ENCODE assay signal across 1 cellular context in genomic region chr3:155248531-155249187, GRCh38.
TF ChIP-seq lines count a peak whose summit lies in the region.

No MANE protein-coding gene starts in this region.

TF ChIP-seq in K562, 482 proteins besides CTCF, POLR2A, EP300 and RAD21 (continued from another document and continues in another):
- TF ChIP-seq TFAP4 (CRISPR knock-in tag; IDR thresholded peaks at IDR 0.05; ENCODE audit: borderline replicate concordance) (no peak; the same call in 1 of the 2 replicates), SNRNP70 (optimal IDR thresholded peaks at IDR 0.05; ENCODE audit: low read depth, low read length) (no peak), FOXK2 (conservative IDR thresholded peaks at IDR 0.05 in 1 of 2, IDR thresholded peaks at IDR 0.05 in 1 of 2; ENCODE audit: low read depth in 2 of 2) (peak; percentile 88 to 91), BCLAF1 (IDR thresholded peaks at IDR 0.05; ENCODE audit: borderline replicate concordance in 1 of 2, control insufficient read depth in 1 of 2, low read depth in 2 of 2, low read length in 1 of 2) (no peak), POLR3G (IDR thresholded peaks at IDR 0.05; ENCODE audit: extremely low read depth, insufficient read length, insufficient replicate concordance) (no peak), SNIP1 (IDR thresholded peaks at IDR 0.05; ENCODE audit: low read depth) (no peak), CC2D1A (IDR thresholded peaks at IDR 0.05) (peak; percentile 76), BRF1 (IDR thresholded peaks at IDR 0.05; ENCODE audit: borderline replicate concordance, extremely low read depth, insufficient read length) (no peak), PHTF2 (CRISPR knock-in tag; IDR thresholded peaks at IDR 0.05) (no peak), ZNF280B (CRISPR knock-in tag; IDR thresholded peaks at IDR 0.05) (peak; percentile 72; the same call in 1 of the 2 replicates), MYNN (IDR thresholded peaks at IDR 0.05) (no peak), MYNN (CRISPR knock-in tag; IDR thresholded peaks at IDR 0.05) (no peak), CHCHD3 (CRISPR knock-in tag; IDR thresholded peaks at IDR 0.05) (no peak), RBM22 (IDR thresholded peaks at IDR 0.05; ENCODE audit: low read depth, low read length, poor library complexity, severe bottlenecking) (no peak), NFIC (IDR thresholded peaks at IDR 0.05) (peak; percentile 50), MCM3 (IDR thresholded peaks at IDR 0.05) (no peak), XRCC5 (IDR thresholded peaks at IDR 0.05; ENCODE audit: low read depth, low read length) (no peak), CTBP1 (IDR thresholded peaks at IDR 0.05; ENCODE audit: borderline replicate concordance) (peak; percentile 23; the same call in 1 of the 2 replicates), U2AF1 (optimal IDR thresholded peaks at IDR 0.05; ENCODE audit: low read depth, low read length) (no peak), PHF21A (IDR thresholded peaks at IDR 0.05; ENCODE audit: borderline replicate concordance, low read depth) (no peak), NFYB (IDR thresholded peaks at IDR 0.05; ENCODE audit: extremely low read depth, insufficient read length) (no peak), PCBP1 (IDR thresholded peaks at IDR 0.05; ENCODE audit: low read depth, low read length, poor library complexity, severe bottlenecking) (no peak), ZNF384 (IDR thresholded peaks at IDR 0.05; ENCODE audit: low read depth, low read length) (peak; percentile 93), TCF3 (CRISPR knock-in tag; IDR thresholded peaks at IDR 0.05) (peak; percentile 88), JUND (IDR thresholded peaks at IDR 0.05; ENCODE audit: borderline replicate concordance, low read depth, low read length) (peak; percentile 24; the same call in 1 of the 2 replicates), JUND (tag; IDR thresholded peaks at IDR 0.05; ENCODE audit: borderline replicate concordance, low read depth, low read length) (no peak), SAP30 (IDR thresholded peaks at IDR 0.05; ENCODE audit: borderline replicate concordance, insufficient read depth, low read depth, low read length, poor library complexity, severe bottlenecking) (no peak), FOXA1 (IDR thresholded peaks at IDR 0.05; ENCODE audit: borderline replicate concordance) (no peak), KDM1A (IDR thresholded peaks at IDR 0.05) (peak; percentile 90 to 94), KLF13 (tag; IDR thresholded peaks at IDR 0.05; ENCODE audit: borderline replicate concordance, low read depth) (no peak), SMARCE1 (IDR thresholded peaks at IDR 0.05) (peak; percentile 83), TARDBP (IDR thresholded peaks at IDR 0.05) (no peak), ZBTB12 (CRISPR knock-in tag; IDR thresholded peaks at IDR 0.05) (no peak), GATA2 (CRISPR knock-in tag; IDR thresholded peaks at IDR 0.05) (peak; percentile 75), ZNF644 (tag; IDR thresholded peaks at IDR 0.05; ENCODE audit: low read depth) (peak; percentile 71; the same call in 1 of the 2 replicates), ZNF224 (CRISPR knock-in tag; IDR thresholded peaks at IDR 0.05) (no peak), CEBPB (tag; IDR thresholded peaks at IDR 0.05) (no peak), ESRRB (CRISPR knock-in tag; IDR thresholded peaks at IDR 0.05; ENCODE audit: borderline replicate concordance) (no peak), DPF2 (IDR thresholded peaks at IDR 0.05) (peak; percentile 79), PREB (CRISPR knock-in tag; IDR thresholded peaks at IDR 0.05) (no peak), ZNF12 (CRISPR knock-in tag; IDR thresholded peaks at IDR 0.05) (no peak), SMARCC2 (IDR thresholded peaks at IDR 0.05; ENCODE audit: low read depth) (peak; percentile 61)
- TF ChIP-seq, protein P1, sequence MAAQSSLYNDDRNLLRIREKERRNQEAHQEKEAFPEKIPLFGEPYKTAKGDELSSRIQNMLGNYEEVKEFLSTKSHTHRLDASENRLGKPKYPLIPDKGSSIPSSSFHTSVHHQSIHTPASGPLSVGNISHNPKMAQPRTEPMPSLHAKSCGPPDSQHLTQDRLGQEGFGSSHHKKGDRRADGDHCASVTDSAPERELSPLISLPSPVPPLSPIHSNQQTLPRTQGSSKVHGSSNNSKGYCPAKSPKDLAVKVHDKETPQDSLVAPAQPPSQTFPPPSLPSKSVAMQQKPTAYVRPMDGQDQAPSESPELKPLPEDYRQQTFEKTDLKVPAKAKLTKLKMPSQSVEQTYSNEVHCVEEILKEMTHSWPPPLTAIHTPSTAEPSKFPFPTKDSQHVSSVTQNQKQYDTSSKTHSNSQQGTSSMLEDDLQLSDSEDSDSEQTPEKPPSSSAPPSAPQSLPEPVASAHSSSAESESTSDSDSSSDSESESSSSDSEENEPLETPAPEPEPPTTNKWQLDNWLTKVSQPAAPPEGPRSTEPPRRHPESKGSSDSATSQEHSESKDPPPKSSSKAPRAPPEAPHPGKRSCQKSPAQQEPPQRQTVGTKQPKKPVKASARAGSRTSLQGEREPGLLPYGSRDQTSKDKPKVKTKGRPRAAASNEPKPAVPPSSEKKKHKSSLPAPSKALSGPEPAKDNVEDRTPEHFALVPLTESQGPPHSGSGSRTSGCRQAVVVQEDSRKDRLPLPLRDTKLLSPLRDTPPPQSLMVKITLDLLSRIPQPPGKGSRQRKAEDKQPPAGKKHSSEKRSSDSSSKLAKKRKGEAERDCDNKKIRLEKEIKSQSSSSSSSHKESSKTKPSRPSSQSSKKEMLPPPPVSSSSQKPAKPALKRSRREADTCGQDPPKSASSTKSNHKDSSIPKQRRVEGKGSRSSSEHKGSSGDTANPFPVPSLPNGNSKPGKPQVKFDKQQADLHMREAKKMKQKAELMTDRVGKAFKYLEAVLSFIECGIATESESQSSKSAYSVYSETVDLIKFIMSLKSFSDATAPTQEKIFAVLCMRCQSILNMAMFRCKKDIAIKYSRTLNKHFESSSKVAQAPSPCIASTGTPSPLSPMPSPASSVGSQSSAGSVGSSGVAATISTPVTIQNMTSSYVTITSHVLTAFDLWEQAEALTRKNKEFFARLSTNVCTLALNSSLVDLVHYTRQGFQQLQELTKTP (IDR thresholded peaks at IDR 0.05; ENCODE audit: low read depth in 1 of 2, partially characterized antibody in 2 of 2), result peak in 1 of 2 experiments; percentile 53
- TF ChIP-seq, protein P2, sequence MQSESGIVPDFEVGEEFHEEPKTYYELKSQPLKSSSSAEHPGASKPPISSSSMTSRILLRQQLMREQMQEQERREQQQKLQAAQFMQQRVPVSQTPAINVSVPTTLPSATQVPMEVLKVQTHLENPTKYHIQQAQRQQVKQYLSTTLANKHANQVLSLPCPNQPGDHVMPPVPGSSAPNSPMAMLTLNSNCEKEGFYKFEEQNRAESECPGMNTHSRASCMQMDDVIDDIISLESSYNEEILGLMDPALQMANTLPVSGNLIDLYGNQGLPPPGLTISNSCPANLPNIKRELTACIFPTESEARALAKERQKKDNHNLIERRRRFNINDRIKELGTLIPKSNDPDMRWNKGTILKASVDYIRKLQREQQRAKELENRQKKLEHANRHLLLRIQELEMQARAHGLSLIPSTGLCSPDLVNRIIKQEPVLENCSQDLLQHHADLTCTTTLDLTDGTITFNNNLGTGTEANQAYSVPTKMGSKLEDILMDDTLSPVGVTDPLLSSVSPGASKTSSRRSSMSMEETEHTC (IDR thresholded peaks at IDR 0.05), result no peak
- TF ChIP-seq, protein P3, sequence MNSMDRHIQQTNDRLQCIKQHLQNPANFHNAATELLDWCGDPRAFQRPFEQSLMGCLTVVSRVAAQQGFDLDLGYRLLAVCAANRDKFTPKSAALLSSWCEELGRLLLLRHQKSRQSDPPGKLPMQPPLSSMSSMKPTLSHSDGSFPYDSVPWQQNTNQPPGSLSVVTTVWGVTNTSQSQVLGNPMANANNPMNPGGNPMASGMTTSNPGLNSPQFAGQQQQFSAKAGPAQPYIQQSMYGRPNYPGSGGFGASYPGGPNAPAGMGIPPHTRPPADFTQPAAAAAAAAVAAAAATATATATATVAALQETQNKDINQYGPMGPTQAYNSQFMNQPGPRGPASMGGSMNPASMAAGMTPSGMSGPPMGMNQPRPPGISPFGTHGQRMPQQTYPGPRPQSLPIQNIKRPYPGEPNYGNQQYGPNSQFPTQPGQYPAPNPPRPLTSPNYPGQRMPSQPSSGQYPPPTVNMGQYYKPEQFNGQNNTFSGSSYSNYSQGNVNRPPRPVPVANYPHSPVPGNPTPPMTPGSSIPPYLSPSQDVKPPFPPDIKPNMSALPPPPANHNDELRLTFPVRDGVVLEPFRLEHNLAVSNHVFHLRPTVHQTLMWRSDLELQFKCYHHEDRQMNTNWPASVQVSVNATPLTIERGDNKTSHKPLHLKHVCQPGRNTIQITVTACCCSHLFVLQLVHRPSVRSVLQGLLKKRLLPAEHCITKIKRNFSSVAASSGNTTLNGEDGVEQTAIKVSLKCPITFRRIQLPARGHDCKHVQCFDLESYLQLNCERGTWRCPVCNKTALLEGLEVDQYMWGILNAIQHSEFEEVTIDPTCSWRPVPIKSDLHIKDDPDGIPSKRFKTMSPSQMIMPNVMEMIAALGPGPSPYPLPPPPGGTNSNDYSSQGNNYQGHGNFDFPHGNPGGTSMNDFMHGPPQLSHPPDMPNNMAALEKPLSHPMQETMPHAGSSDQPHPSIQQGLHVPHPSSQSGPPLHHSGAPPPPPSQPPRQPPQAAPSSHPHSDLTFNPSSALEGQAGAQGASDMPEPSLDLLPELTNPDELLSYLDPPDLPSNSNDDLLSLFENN (IDR thresholded peaks at IDR 0.05; ENCODE audit: low read depth in 2 of 2, low read length in 2 of 2), result peak in 1 of 2 experiments; percentile 31; a peak in 1 of 4 replicates
- TF ChIP-seq, protein P4, sequence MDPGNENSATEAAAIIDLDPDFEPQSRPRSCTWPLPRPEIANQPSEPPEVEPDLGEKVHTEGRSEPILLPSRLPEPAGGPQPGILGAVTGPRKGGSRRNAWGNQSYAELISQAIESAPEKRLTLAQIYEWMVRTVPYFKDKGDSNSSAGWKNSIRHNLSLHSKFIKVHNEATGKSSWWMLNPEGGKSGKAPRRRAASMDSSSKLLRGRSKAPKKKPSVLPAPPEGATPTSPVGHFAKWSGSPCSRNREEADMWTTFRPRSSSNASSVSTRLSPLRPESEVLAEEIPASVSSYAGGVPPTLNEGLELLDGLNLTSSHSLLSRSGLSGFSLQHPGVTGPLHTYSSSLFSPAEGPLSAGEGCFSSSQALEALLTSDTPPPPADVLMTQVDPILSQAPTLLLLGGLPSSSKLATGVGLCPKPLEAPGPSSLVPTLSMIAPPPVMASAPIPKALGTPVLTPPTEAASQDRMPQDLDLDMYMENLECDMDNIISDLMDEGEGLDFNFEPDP (CRISPR knock-in tag; IDR thresholded peaks at IDR 0.05), result no peak
- TF ChIP-seq, protein P5, sequence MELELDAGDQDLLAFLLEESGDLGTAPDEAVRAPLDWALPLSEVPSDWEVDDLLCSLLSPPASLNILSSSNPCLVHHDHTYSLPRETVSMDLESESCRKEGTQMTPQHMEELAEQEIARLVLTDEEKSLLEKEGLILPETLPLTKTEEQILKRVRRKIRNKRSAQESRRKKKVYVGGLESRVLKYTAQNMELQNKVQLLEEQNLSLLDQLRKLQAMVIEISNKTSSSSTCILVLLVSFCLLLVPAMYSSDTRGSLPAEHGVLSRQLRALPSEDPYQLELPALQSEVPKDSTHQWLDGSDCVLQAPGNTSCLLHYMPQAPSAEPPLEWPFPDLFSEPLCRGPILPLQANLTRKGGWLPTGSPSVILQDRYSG (tag; conservative IDR thresholded peaks at IDR 0.05; ENCODE audit: low read depth), result no peak
